Comparison of ENCODE assay signal across 8 cellular contexts in genomic region chr2:99489758-99490087, GRCh38. TPM values are rescaled to one million over a fixed set of nuclear protein-coding genes. Genes with fewer than 3 reads are reported as not detected.
DNase-seq lines count a peak whose midpoint lies in the region; ATAC-seq and TF ChIP-seq lines count a peak whose summit lies in the region.

TSS of gene REV1 (minus strand) at chr2:99490017. CDS start at chr2:99464975, 25,042 bp downstream.

- no peak within 1 kb of the TSS for H3K56ac ChIP-seq in H9 (ENCODE audit: insufficient read length, low read depth, low read length)

- H4K8ac ChIP-seq in H9 (replicated peaks; ENCODE audit: insufficient read length, low read depth, low read length), result no peak within 1 kb of the TSS

- H3K79me1 ChIP-seq in H9 (ENCODE audit: insufficient read depth, low read depth, low read length, poor library complexity, severe bottlenecking), result no peaks in the 10 kb centered on the region

- H3K4ac ChIP-seq in H9 (ENCODE audit: low read depth, low read length), result no peak within 1 kb of the TSS

- no peak for TF ChIP-seq CTCF in H9 (conservative IDR thresholded peaks at IDR 0.05)
- no peak for TF ChIP-seq CTCF in activated B cell treated with CpG ODN at 0.5 μM for 24 hours (IDR thresholded peaks at IDR 0.05)
- TF ChIP-seq CTCF in cardiac muscle cell (IDR thresholded peaks at IDR 0.05; ENCODE audit: low read depth, low read length), result no peak

- H2BK20ac ChIP-seq in H9 (ENCODE audit: low read depth, low read length, poor library complexity, severe bottlenecking), result no peak within 1 kb of the TSS

- H3K18ac ChIP-seq in H9 (ENCODE audit: insufficient read length, low read depth, low read length), result peak within 1 kb of the TSS; percentile 91

- peaks cover 24% of the 10 kb centered on the region for H3K79me2 ChIP-seq in H9 (ENCODE audit: insufficient read depth, low read length)

- CTCF ChIA-PET in activated B cell treated with CpG ODN at 0.5 μM for 24 hours (lab: Charles Lee), result interaction anchor here (0.5 to 1.8 kb wide), 6 partner anchors 16 to 841 kb away, joined by 3 to 18 read pairs (median 4); partner anchors contain the start of genes EIF5B and TXNDC9

- peaks cover 2% of the 10 kb centered on the region; the same call in 1 of the 2 replicates for H3K4me1 ChIP-seq in H9 (ENCODE audit: insufficient read depth, low read length)
- H3K4me1 ChIP-seq in cardiac muscle cell (ENCODE audit: low read depth), result peaks cover 18% of the 10 kb centered on the region

- no peak within 1 kb of the TSS for H2AFZ ChIP-seq in H9 (ENCODE audit: low read length)

- no peaks in the 10 kb centered on the region for H4K20me1 ChIP-seq in H9 (ENCODE audit: control insufficient read depth, insufficient read depth, insufficient read length)

- peaks cover 4% of the 10 kb centered on the region for H3K23me2 ChIP-seq in H9 (ENCODE audit: insufficient read length, low read depth, low read length, poor library complexity, severe bottlenecking)

- no CpG with 5 or more reads among the region's 51 CpGs for WGBS in H9 (ENCODE audit: extremely low coverage, insufficient read length, low lambda C conversion rate)

- H3K4me1 Mint-ChIP-seq in H9 (peaks cover 31 to 35% of the 10 kb centered on the region in 2 experiments), activated B cell treated with CpG ODN at 0.5 μM for 24 hours (peaks cover 36% of the 10 kb centered on the region)

- H3K27ac Mint-ChIP-seq in H9 (peak within 1 kb of the TSS; percentile 97 to 98 (median 98)), activated B cell treated with CpG ODN at 0.5 μM for 24 hours (peak within 1 kb of the TSS; percentile 93)

- ATAC-seq in activated B cell treated with CpG ODN at 0.5 μM for 24 hours (ENCODE audit: low read depth), result no peak
- no peak for ATAC-seq in GM18511 (IDR thresholded peaks at IDR 0.05; ENCODE audit: unreplicated experiment)
- no peak for ATAC-seq in GM19324 (IDR thresholded peaks at IDR 0.05; ENCODE audit: low FRiP score, unreplicated experiment)

- no peak within 1 kb of the TSS for H4K91ac ChIP-seq in H9 (ENCODE audit: insufficient read length, low read depth, low read length)

- DNase-seq in H9, result no peak
- DNase-seq in activated B cell treated with CpG ODN at 0.5 μM for 24 hours, result no peak
- no peak for DNase-seq in cardiac muscle cell (ENCODE audit: low read depth in 1 of 2, low spot score in 1 of 2)
- no peak for DNase-seq in pulmonary artery endothelial cell (ENCODE audit: low read depth, low spot score)
- DNase-seq in AG08395 (ENCODE audit: low spot score), result no peak
- DNase-seq in superior temporal gyrus (ENCODE audit: extremely low spot score), result no peak

- intact Hi-C loops in activated B cell treated with CpG ODN at 0.5 μM for 24 hours (cut with micrococcal nuclease), result loop anchor here (1.0 to 10.0 kb wide), 12 partner anchors 47 to 1827 kb away; partner anchors contain the start of genes ACTR1B, C2orf15, CHST10 and EIF5B

- H3K23ac ChIP-seq in H9 (ENCODE audit: insufficient read length, low read depth, low read length), result no peak within 1 kb of the TSS

- H3K27ac ChIP-seq in H9 (ENCODE audit: insufficient read length, low read depth, low read length) (no peak within 1 kb of the TSS), cardiac muscle cell (peak within 1 kb of the TSS; percentile 97)

- no peak within 1 kb of the TSS for H2BK5ac ChIP-seq in H9 (ENCODE audit: insufficient read length, low read length)

- H3K27me3 ChIP-seq in H9 (ENCODE audit: insufficient read depth, low read length) (no peaks in the 10 kb centered on the region), cardiac muscle cell (no peaks in the 10 kb centered on the region)

- H3K27me3 Mint-ChIP-seq in H9 (ENCODE audit: low read depth) (peaks cover 4% of the 10 kb centered on the region; the same call in 1 of the 2 replicates), activated B cell treated with CpG ODN at 0.5 μM for 24 hours (no peaks in the 10 kb centered on the region)

- POLR2A ChIA-PET in activated B cell treated with CpG ODN at 0.5 μM for 24 hours (lab: Charles Lee), result interaction anchor here (1.0 to 1.2 kb wide), 3 partner anchors 152 to 335 kb away, joined by 3 to 8 read pairs (median 3); partner anchors contain the start of genes EIF5B, LIPT1, MITD1 and MRPL30

- H3K36me3 Mint-ChIP-seq in H9 (ENCODE audit: insufficient read depth in 1 of 3, low read depth in 3 of 3), result peaks cover 0 to 4% (median 1%) of the 10 kb centered on the region in 3 experiments; a peak in 1 of 7 replicates
- H3K36me3 Mint-ChIP-seq in activated B cell treated with CpG ODN at 0.5 μM for 24 hours (ENCODE audit: low read depth), result peaks cover 8% of the 10 kb centered on the region

- H2BK120ac ChIP-seq in H9 (ENCODE audit: low read depth, low read length, poor library complexity, severe bottlenecking), result no peak within 1 kb of the TSS

- peak within 1 kb of the TSS; percentile 97 for H3K14ac ChIP-seq in H9 (ENCODE audit: insufficient read depth, low read length)

- H3K9me3 Mint-ChIP-seq in H9 (peaks cover 0 to 4% of the 10 kb centered on the region in 2 experiments; a peak in 2 of 5 replicates), activated B cell treated with CpG ODN at 0.5 μM for 24 hours (no peaks in the 10 kb centered on the region)

- H3K4me2 ChIP-seq in H9 (ENCODE audit: insufficient read depth, insufficient read length, low read length), result peak within 1 kb of the TSS; percentile 77

- no peak within 1 kb of the TSS for H2BK12ac ChIP-seq in H9 (ENCODE audit: insufficient read length, low read depth, low read length)

- H3K9ac ChIP-seq in H9 (ENCODE audit: extremely low read depth, insufficient read length, low read length), result peak within 1 kb of the TSS; percentile 87

- H3K4me3 Mint-ChIP-seq in H9, result peak within 1 kb of the TSS; percentile 96 to 98
- peak within 1 kb of the TSS; percentile 96 for H3K4me3 Mint-ChIP-seq in activated B cell treated with CpG ODN at 0.5 μM for 24 hours

- peak within 1 kb of the TSS; percentile 82 for H3K4me3 ChIP-seq in cardiac muscle cell

- H4K5ac ChIP-seq in H9 (ENCODE audit: insufficient read length, low read depth, low read length), result no peak within 1 kb of the TSS

- H3K36me3 ChIP-seq in cardiac muscle cell, result no peaks in the 10 kb centered on the region

- no peak within 1 kb of the TSS; the same call in 1 of the 2 replicates for H2BK15ac ChIP-seq in H9 (ENCODE audit: low read depth, low read length)

- H2AK5ac ChIP-seq in H9 (ENCODE audit: insufficient read length, low read length), result no peak within 1 kb of the TSS

- no peak within 1 kb of the TSS for H3T11ph ChIP-seq in H9 (ENCODE audit: low read length)

- H3K9me3 ChIP-seq in H9 (ENCODE audit: control insufficient read depth, low read depth, low read length) (no peaks in the 10 kb centered on the region), cardiac muscle cell (ENCODE audit: low read depth) (no peaks in the 10 kb centered on the region)

RNA-seq across cellular contexts. Expression of gene REV1, which starts in this region (rescaled TPM):
- total RNA-seq in H9 (2021) (41.6 and 43.1 TPM in 2 replicates), activated B cell treated with CpG ODN at 0.5 μM for 24 hours (44.5 and 52.1 TPM in 2 replicates), cardiac muscle cell (18.8 and 26.9 TPM in 2 replicates), pulmonary artery endothelial cell (32.1 and 35.2 TPM in 2 replicates)
- polyA plus RNA-seq in cardiac muscle cell, result 33.9 and 37.4 TPM in 2 replicates
